Comparison of ENCODE assay signal across 28 cellular contexts in the genomic region with DNA sequence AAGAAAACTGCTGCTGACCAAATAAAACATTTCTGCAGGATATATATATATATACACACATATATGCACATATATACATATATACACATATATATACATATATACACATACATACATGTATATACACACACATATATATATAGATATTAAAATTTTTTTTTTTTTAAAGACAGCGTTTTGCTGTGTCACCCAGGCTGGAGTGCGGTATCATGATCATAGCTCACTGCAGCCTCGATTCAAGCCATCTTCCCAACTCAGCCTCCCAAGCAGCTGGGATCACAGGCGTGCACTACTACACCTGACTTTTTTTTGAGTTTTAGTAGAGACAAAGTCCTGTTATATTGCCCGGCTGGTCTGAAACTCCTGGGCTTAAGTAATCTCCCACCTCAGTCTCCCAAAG.
"Had no signal": no experiment of that assay in that cellular context is flagged by ENCODE, and none has a peak within 500 bp of the region (broad histone marks: within the 10 kb centered on the region; RNA-seq: fewer than 3 reads in every experiment).

No MANE protein-coding gene starts in this region.

- ATAC-seq: foreskin keratinocyte; gastroesophageal sphincter; heart left ventricle; left lobe of liver; naive thymus-derived CD4-positive, alpha-beta T cell; psoas muscle; right cardiac atrium; stimulated activated effector memory CD8-positive, alpha-beta T cell treated with anti-CD3 and anti-CD28 coated beads, Interleukin-12 subunit alpha, Interleukin-12 subunit beta, amount 100 ng/mL, for 72 hours had no signal

- DNase-seq: dorsolateral prefrontal cortex; effector CD8-positive, alpha-beta T cell; foreskin keratinocyte; heart left ventricle; kidney; mesendoderm; midbrain; naive thymus-derived CD4-positive, alpha-beta T cell; nephron progenitor cell; occipital lobe; ovary; posterior cingulate gyrus; psoas muscle; right cardiac atrium; sigmoid colon; stimulated activated CD4-positive, alpha-beta T cell treated with anti-CD3 and anti-CD28 coated beads, Interleukin-2, amount 100 ng/mL, for 24 hours; stimulated activated CD4-positive, alpha-beta T cell treated with anti-CD3 and anti-CD28 coated beads, Interleukin-4, amount 100 ng/mL, for 24 hours; stimulated activated naive CD4-positive, alpha-beta T cell treated with Interleukin-2 at 50 U/mL for 16 hours; stomach; thyroid gland; trophoblast cell had no signal

- H3K4me3 ChIP-seq: esophagus muscularis mucosa, gastroesophageal sphincter, hepatocyte, lung, ovary, psoas muscle, sigmoid colon, stomach, thyroid gland, vagina had no signal

- H3K27ac ChIP-seq: esophagus muscularis mucosa, foreskin keratinocyte, gastroesophageal sphincter, heart left ventricle, hepatocyte, ovary, psoas muscle, sigmoid colon, stomach, thyroid gland, vagina had no signal

- H3K36me3 ChIP-seq: ovary, thyroid gland, vagina had no signal

- H3K27me3 ChIP-seq: dorsolateral prefrontal cortex, esophagus muscularis mucosa, foreskin keratinocyte, gastroesophageal sphincter, heart left ventricle, hepatocyte, ovary, sigmoid colon, stomach, thyroid gland, vagina had no signal

- H3K27ac Mint-ChIP-seq: nephron progenitor cell; stimulated activated effector memory CD8-positive, alpha-beta T cell treated with anti-CD3 and anti-CD28 coated beads, Interleukin-12 subunit alpha, Interleukin-12 subunit beta, amount 100 ng/mL, for 72 hours had no signal

- H2AFZ ChIP-seq: hepatocyte had no signal

- H3K27me3 Mint-ChIP-seq: naive thymus-derived CD4-positive, alpha-beta T cell had no signal

- H3K9me3 ChIP-seq: esophagus muscularis mucosa, gastroesophageal sphincter, heart left ventricle, ovary, psoas muscle, sigmoid colon, stomach, thyroid gland, vagina had no signal

- H3K9me3 Mint-ChIP-seq: nephron progenitor cell; stimulated activated effector memory CD8-positive, alpha-beta T cell treated with anti-CD3 and anti-CD28 coated beads, Interleukin-12 subunit alpha, Interleukin-12 subunit beta, amount 100 ng/mL, for 72 hours had no signal
